In genomic region chr15:78299302-78300102, GRCh38 we compare ENCODE assay signal across 8 cellular contexts. TPM values are rescaled to one million over a fixed set of nuclear protein-coding genes. Genes with fewer than 3 reads are reported as not detected.
DNase-seq lines count a peak whose midpoint lies in the region; ATAC-seq, FAIRE-seq and TF ChIP-seq lines count a peak whose summit lies in the region.

Gene SKIC8, minus strand, starts transcription at chr15:78299609. Its CDS starts 3,923 bp downstream, at chr15:78295686.

- no peaks in the 10 kb centered on the region for H3K9me3 ChIP-seq in kidney (ENCODE audit: control insufficient read depth in 1 of 2, low read length in 2 of 2)

- peak within 1 kb of the TSS; percentile 97 for H3K4me3 Mint-ChIP-seq in central memory CD8-positive, alpha-beta T cell

- H3K4me3 ChIP-seq in kidney (ENCODE audit: low read length in 2 of 2), result peak within 1 kb of the TSS; percentile 91 to 92

- H3K4me1 ChIP-seq in kidney (ENCODE audit: control insufficient read depth in 1 of 2, insufficient read depth in 1 of 2, low read depth in 1 of 2, low read length in 2 of 2), result no peaks in the 10 kb centered on the region

- FAIRE-seq in kidney (lab: Jason Lieb, UNC), result no peak

- H3K27ac ChIP-seq in kidney (ENCODE audit: low read depth in 2 of 2, low read length in 2 of 2), result peak within 1 kb of the TSS; percentile 47 to 66

- no peak for TF ChIP-seq CTCF in kidney (IDR thresholded peaks at IDR 0.05; ENCODE audit: borderline replicate concordance, extremely low read depth, insufficient read depth)

- intact Hi-C loops in kidney (cut with DNase I), result no loop called here

- H3K4me1 Mint-ChIP-seq in central memory CD8-positive, alpha-beta T cell, result peaks cover 19% of the 10 kb centered on the region

- peak within 1 kb of the TSS; percentile 79 for H3K9ac ChIP-seq in kidney (ENCODE audit: low read length in 2 of 2)

- H3K27ac Mint-ChIP-seq in central memory CD8-positive, alpha-beta T cell (ENCODE audit: low read depth), result peak within 1 kb of the TSS; percentile 94

- DNase-seq in AML-193 (lab: John Stamatoyannopoulos, UW) (peak; percentile 96), NCI-H446 (lab: John Stamatoyannopoulos, UW) (peak; percentile 62 to 95), kidney (peak; percentile 97)
- DNase-seq in central memory CD8-positive, alpha-beta T cell (ENCODE audit: low spot score in 2 of 2), result peak; percentile 77 to 84
- DNase-seq in stimulated activated CD4-positive, alpha-beta T cell treated with anti-CD3 and anti-CD28 coated beads, Interleukin-15, amount 100 ng/mL, for 1 hour (ENCODE audit: low read depth in 1 of 2, low spot score in 1 of 2), result peak; percentile 80 to 89

- H3K9me3 Mint-ChIP-seq in central memory CD8-positive, alpha-beta T cell, result no peaks in the 10 kb centered on the region

- H3K36me3 ChIP-seq in kidney (ENCODE audit: control insufficient read depth in 1 of 2, insufficient read depth in 2 of 2, low read length in 2 of 2), result no peaks in the 10 kb centered on the region

- peak; percentile 76 for ATAC-seq in GM19043 (IDR thresholded peaks at IDR 0.05; ENCODE audit: low read depth, unreplicated experiment)
- ATAC-seq in HG03378 (IDR thresholded peaks at IDR 0.05; ENCODE audit: unreplicated experiment), result peak; percentile 60
- peak; percentile 97 for ATAC-seq in activated CD4-positive, CD25-positive, alpha-beta regulatory T cell treated with anti-CD3 and anti-CD28 coated beads, Interleukin-2, amount 50 U/mL, for 24 hours
- peak; percentile 94 for ATAC-seq in central memory CD8-positive, alpha-beta T cell (replicated peaks; ENCODE audit: extremely low read depth, poor library complexity, severe bottlenecking)

- no peaks in the 10 kb centered on the region for H3K27me3 Mint-ChIP-seq in central memory CD8-positive, alpha-beta T cell

- H3K36me3 Mint-ChIP-seq in central memory CD8-positive, alpha-beta T cell (ENCODE audit: insufficient read depth), result peaks cover 11% of the 10 kb centered on the region

RNA-seq across cellular contexts. Expression of gene SKIC8, which starts in this region (rescaled TPM):
- total RNA-seq in kidney, result 48.5 TPM
- 87.4 TPM for polyA plus RNA-seq in kidney (ENCODE audit: insufficient read depth, low read depth, low replicate concordance)

Comparison
In these comparisons a context has a peak if more than half of its experiments do, and no peak if none do; other contexts are left out.
1. Peak in every context shown above with its lines: DNase-seq, ATAC-seq, H3K4me3 ChIP-seq and H3K27ac ChIP-seq.